ENCODE assay signal across 22 cellular contexts in the genomic region with DNA sequence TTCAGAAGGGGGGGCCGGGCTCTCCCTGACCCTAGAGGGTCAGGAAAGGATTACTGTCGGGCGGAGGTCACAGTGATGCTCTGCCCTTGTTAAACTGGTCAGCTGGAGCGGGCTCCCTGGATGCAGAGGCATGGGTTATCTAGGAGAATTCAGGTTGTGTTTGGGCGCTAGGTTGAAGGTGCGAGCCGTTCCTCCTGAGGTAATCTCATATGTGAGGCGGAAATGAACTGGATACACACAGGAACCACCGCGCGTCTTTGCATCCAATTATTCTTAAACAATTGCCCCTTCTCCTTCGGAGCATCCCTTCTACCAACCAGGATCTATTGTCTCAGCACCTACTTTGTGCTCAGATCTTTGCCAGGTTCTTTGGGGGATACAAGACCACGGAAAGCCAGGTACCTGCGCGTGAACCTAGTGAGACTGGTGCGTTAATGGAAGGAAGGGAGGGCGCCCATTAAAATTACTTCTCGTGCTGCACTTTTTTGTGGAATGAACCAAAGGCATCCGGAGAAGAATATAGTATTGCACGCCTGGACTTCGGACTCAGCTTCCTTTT. TPM values are rescaled to one million over a fixed set of nuclear protein-coding genes. Genes with fewer than 3 reads are reported as not detected.
DNase-seq lines count a peak whose midpoint lies in the region; TF ChIP-seq lines count a peak whose summit lies in the region.
"Had no signal": no experiment of that assay in that cellular context is flagged by ENCODE, and none has a peak within 500 bp of the region (broad histone marks: within the 10 kb centered on the region; RNA-seq: fewer than 3 reads in every experiment).

No MANE protein-coding gene starts in this region.

- H3K4me1 Mint-ChIP-seq in CD14-positive monocyte (peaks cover 72% of the 10 kb centered on the region), H9 (peaks cover 11 to 37% of the 10 kb centered on the region in 2 experiments), endothelial cell (ENCODE audit: unreplicated experiment) (peaks cover 29% of the 10 kb centered on the region), nephron (peaks cover 12% of the 10 kb centered on the region)

- no peak overlapping the region for H2BK5ac ChIP-seq in H9 (ENCODE audit: insufficient read length, low read length)

- H3K9me3 Mint-ChIP-seq in CD14-positive monocyte (peaks cover 11 to 54% (median 32%) of the 10 kb centered on the region in 7 donors), H9 (no peaks in the 10 kb centered on the region), endothelial cell (ENCODE audit: unreplicated experiment) (peaks cover 3% of the 10 kb centered on the region), nephron (peaks cover 7% of the 10 kb centered on the region)

- H3K56ac ChIP-seq in H9 (ENCODE audit: insufficient read length, low read depth, low read length): no peak overlapping the region

- no peak overlapping the region for H2BK20ac ChIP-seq in H9 (ENCODE audit: low read depth, low read length, poor library complexity, severe bottlenecking)

- no peak overlapping the region for H4K8ac ChIP-seq in H9 (replicated peaks; ENCODE audit: insufficient read length, low read depth, low read length)

- no peaks in the 10 kb centered on the region for H3K4me1 ChIP-seq in H9 (ENCODE audit: insufficient read depth, low read length)

- no peak overlapping the region for H3K4ac ChIP-seq in H9 (ENCODE audit: low read depth, low read length)

- peaks cover 16 to 21% of the 10 kb centered on the region in 2 donors for H3K36me3 Mint-ChIP-seq in CD14-positive monocyte
- H3K36me3 Mint-ChIP-seq in H9 (ENCODE audit: insufficient read depth in 1 of 3, low read depth in 3 of 3): no peaks in the 10 kb centered on the region; a peak in 1 of 7 replicates
- H3K36me3 Mint-ChIP-seq in endothelial cell (ENCODE audit: low read depth, unreplicated experiment): no peaks in the 10 kb centered on the region
- H3K36me3 Mint-ChIP-seq in nephron (ENCODE audit: low read depth): no peaks in the 10 kb centered on the region

- H4K20me1 ChIP-seq in H9 (ENCODE audit: control insufficient read depth, insufficient read depth, insufficient read length): no peaks in the 10 kb centered on the region

- no peak overlapping the region for H2AFZ ChIP-seq in H9 (ENCODE audit: low read length)
- H2AFZ ChIP-seq: GM23248 had no signal

- H3K27ac Mint-ChIP-seq in CD14-positive monocyte (peak overlapping the region in 3 of 7 donors; percentile 19 to 46 (median 46)), H9 (no peak overlapping the region), endothelial cell (ENCODE audit: unreplicated experiment) (no peak overlapping the region), nephron (no peak overlapping the region)
- H3K27ac Mint-ChIP-seq: T-helper 1 cell treated with Interleukin-12 subunit alpha and Interleukin-12 subunit beta and Interleukin-4 antibody, amounts not matched to agents 30 μg/mL and 1 μg/mL, for 36 hours had no signal

- no peak overlapping the region for H2BK120ac ChIP-seq in H9 (ENCODE audit: low read depth, low read length, poor library complexity, severe bottlenecking)

- intact Hi-C loops in CD14-positive monocyte (cut with micrococcal nuclease): no loop called here

- no peaks in the 10 kb centered on the region for H3K9me3 ChIP-seq in H9 (ENCODE audit: control insufficient read depth, low read depth, low read length)
- H3K9me3 ChIP-seq: Caco-2 had no signal

- no peak overlapping the region for H2AK5ac ChIP-seq in H9 (ENCODE audit: insufficient read length, low read length)

- H3K23ac ChIP-seq in H9 (ENCODE audit: insufficient read length, low read depth, low read length): no peak overlapping the region

- no peak overlapping the region for H3T11ph ChIP-seq in H9 (ENCODE audit: low read length)

- H3K9ac ChIP-seq in H9 (ENCODE audit: extremely low read depth, insufficient read length, low read length): no peak overlapping the region
- H3K9ac ChIP-seq: GM23248 had no signal

- no CpG with 5 or more reads among the region's 21 CpGs for WGBS in H9 (ENCODE audit: extremely low coverage, insufficient read length, low lambda C conversion rate)

- no peak overlapping the region for H2BK12ac ChIP-seq in H9 (ENCODE audit: insufficient read length, low read depth, low read length)

- H3K4me3 Mint-ChIP-seq in CD14-positive monocyte: peak overlapping the region; percentile 84 to 94
- peak overlapping the region in 1 of 2 experiments; percentile 35; a peak in 1 of 5 replicates for H3K4me3 Mint-ChIP-seq in H9
- H3K4me3 Mint-ChIP-seq in endothelial cell (ENCODE audit: unreplicated experiment): peak overlapping the region; percentile 79
- H3K4me3 Mint-ChIP-seq in nephron: peak overlapping the region; percentile 22 to 69 (median 47)
- H3K4me3 Mint-ChIP-seq: T-helper 1 cell treated with Interleukin-12 subunit alpha and Interleukin-12 subunit beta and Interleukin-4 antibody, amounts not matched to agents 30 μg/mL and 1 μg/mL, for 36 hours had no signal

- no peak overlapping the region for H3K18ac ChIP-seq in H9 (ENCODE audit: insufficient read length, low read depth, low read length)

- no peaks in the 10 kb centered on the region for H3K79me1 ChIP-seq in H9 (ENCODE audit: insufficient read depth, low read depth, low read length, poor library complexity, severe bottlenecking)

- H3K23me2 ChIP-seq in H9 (ENCODE audit: insufficient read length, low read depth, low read length, poor library complexity, severe bottlenecking): peaks cover 17% of the 10 kb centered on the region

- no peaks in the 10 kb centered on the region for H3K79me2 ChIP-seq in H9 (ENCODE audit: insufficient read depth, low read length)

- peak overlapping the region; percentile 84 for H3K4me2 ChIP-seq in H9 (ENCODE audit: insufficient read depth, insufficient read length, low read length)

- TF ChIP-seq CTCF in CD14-positive monocyte (IDR thresholded peaks at IDR 0.05) (no peak), H9 (conservative IDR thresholded peaks at IDR 0.05) (no peak), endothelial cell (IDR thresholded peaks at IDR 0.05; ENCODE audit: unreplicated experiment) (no peak), nephron (IDR thresholded peaks at IDR 0.05; ENCODE audit: unreplicated experiment in 3 of 3) (no peak)

- no peak for DNase-seq in CD14-positive monocyte (ENCODE audit: low spot score)
- no peak for DNase-seq in H9
- DNase-seq in endothelial cell (ENCODE audit: low spot score): no peak
- no peak for DNase-seq in middle frontal gyrus (ENCODE audit: extremely low spot score, low spot score)
- DNase-seq in T-helper 9 cell: no peak
- no peak for DNase-seq in mesenteric fat pad (ENCODE audit: low spot score)
- no peak for DNase-seq in NCI-H2171 treated with DMSO at 0.1 percent for 48 hours (lab: John Stamatoyannopoulos, UW)
- DNase-seq: activated naive CD4-positive, alpha-beta T cell treated with Interleukin-2 at 50 U/mL for 16 hours; brain microvascular endothelial cell; Caco-2; cortex of kidney; GM23248; KBM-7; mammary epithelial cell; NCI-H2029 treated with DMSO at 0.1 percent for 48 hours; NCI-H526; occipital lobe; SHP77 treated with DMSO at 0.1 percent for 48 hours; substantia nigra had no signal

- peak overlapping the region; percentile 91; the same call in 1 of the 2 replicates for H3K14ac ChIP-seq in H9 (ENCODE audit: insufficient read depth, low read length)

- peaks cover 73% of the 10 kb centered on the region for H3K27me3 ChIP-seq in H9 (ENCODE audit: insufficient read depth, low read length)

- no peak overlapping the region for H2BK15ac ChIP-seq in H9 (ENCODE audit: low read depth, low read length)

- H4K5ac ChIP-seq in H9 (ENCODE audit: insufficient read length, low read depth, low read length): no peak overlapping the region

- no peak overlapping the region for H4K91ac ChIP-seq in H9 (ENCODE audit: insufficient read length, low read depth, low read length)

- no peak overlapping the region for H3K27ac ChIP-seq in H9 (ENCODE audit: insufficient read length, low read depth, low read length)
- H3K27ac ChIP-seq: brain microvascular endothelial cell, GM23248 had no signal

- H3K27me3 Mint-ChIP-seq in CD14-positive monocyte (ENCODE audit: low read depth in 3 of 3): peaks cover 67 to 78% (median 72%) of the 10 kb centered on the region in 3 donors
- peaks cover 95% of the 10 kb centered on the region for H3K27me3 Mint-ChIP-seq in H9 (ENCODE audit: low read depth)
- H3K27me3 Mint-ChIP-seq in endothelial cell (ENCODE audit: unreplicated experiment): peaks cover 19% of the 10 kb centered on the region
- H3K27me3 Mint-ChIP-seq in nephron (ENCODE audit: low read depth): peaks cover 100% of the 10 kb centered on the region

RNA-seq across cellular contexts. Expression of a gene that starts 28.4 kb away (rescaled TPM):
- not detected for polyA plus RNA-seq in CD14-positive monocyte
- total RNA-seq in H9 (2021) (not detected in 2 replicates), endothelial cell (ENCODE audit: unreplicated experiment) (1.5 TPM), mesenteric fat pad (6.3 TPM)
- total RNA-seq: Caco-2, epithelial cell of proximal tubule, mammary epithelial cell, occipital lobe had no signal
- polyA plus RNA-seq: mammary epithelial cell had no signal
